ENCODE assay signal across 8 cellular contexts in genomic region chr7:101251871-101252659, GRCh38. TPM values are rescaled to one million over a fixed set of nuclear protein-coding genes. Genes with fewer than 3 reads are reported as not detected.
DNase-seq lines count a peak whose midpoint lies in the region; ATAC-seq, FAIRE-seq and TF ChIP-seq lines count a peak whose summit lies in the region.

No MANE protein-coding gene starts in this region.

- ATAC-seq in GM21390 (IDR thresholded peaks at IDR 0.05; ENCODE audit: unreplicated experiment) (peak; percentile 97), memory B cell (ENCODE audit: low read depth) (peak; percentile 97)

- WGBS in H1 (ENCODE audit: extremely low coverage in 1 of 2, insufficient coverage in 1 of 2, insufficient read length in 1 of 2, insufficient replicate concordance in 2 of 2, low coverage in 1 of 2, low lambda C conversion rate in 2 of 2, missing lambda C conversion rate in 1 of 2), 2 experiments, result 2% methylated on average over 48 of the region's 55 CpGs; no CpG with 5 or more reads in 1 of the 2 experiments

- peak in 1 of 2 experiments; percentile 72; a peak in 2 of 3 replicates for TF ChIP-seq POLR2A in H1 (IDR thresholded peaks at IDR 0.05; ENCODE audit: control extremely low read depth in 1 of 2, low read depth in 2 of 2, low read length in 2 of 2)

- DNase-seq in Caki2 (ENCODE audit: low read depth) (peak; percentile 97), HUDEP-2 (lab: John Stamatoyannopoulos, UW; ENCODE audit: unreplicated experiment in 76 of 76) (peak; percentile 50 to 99 (median 97)), NOMO-1 treated with dmso at 0.1 percent for 144 hours (lab: John Stamatoyannopoulos, UW; ENCODE audit: unreplicated experiment) (peak; percentile 100), H1 (ENCODE audit: low read depth in 1 of 2, low spot score in 2 of 2) (peak; percentile 94 to 99), memory B cell (ENCODE audit: low spot score in 2 of 2) (peak; percentile 99)
- DNase-seq in activated CD8-positive, alpha-beta memory T cell treated with anti-CD3 and anti-CD28 coated beads, Interleukin-2, amount 50 U/mL, for 1 hour (ENCODE audit: extremely low read depth), result peak; percentile 90
- DNase-seq in stimulated activated CD8-positive, alpha-beta memory T cell treated with anti-CD3 and anti-CD28 coated beads, Interleukin-12 subunit alpha, Interleukin-12 subunit beta, amount 100 ng/mL, for 1 hour (ENCODE audit: low read depth), result peak; percentile 98

- H3K23me2 ChIP-seq in H1 (ENCODE audit: low read depth, low read length), result peaks cover 7% of the 10 kb centered on the region; the same call in 1 of the 2 replicates

- no peaks in the 10 kb centered on the region for H3K9me3 ChIP-seq in H1 (ENCODE audit: insufficient read depth in 2 of 2, low read depth in 1 of 2, low read length in 1 of 2)

- peak overlapping the region; percentile 86 to 98 (median 92) for H3K4me3 ChIP-seq in H1 (ENCODE audit: extremely low read depth in 1 of 4, insufficient read depth in 2 of 4, low read depth in 3 of 4, low read length in 4 of 4)

- peaks cover 0 to 3% (median 1%) of the 10 kb centered on the region in 4 experiments; a peak in 1 of 8 replicates for H3K36me3 ChIP-seq in H1 (ENCODE audit: control insufficient read depth in 2 of 4, insufficient read depth in 4 of 4, low read length in 3 of 4)

- POLR2A ChIA-PET in H1 (lab: Charles Lee; ENCODE audit: partially characterized antibody), result interaction anchor here (0.8 to 2.1 kb wide), 10 partner anchors 10 to 78 kb away, joined by 3 to 10 read pairs (median 6); partner anchors contain the start of genes CLDN15 and ZNHIT1

- no peaks in the 10 kb centered on the region for H3K9me3 Mint-ChIP-seq in memory B cell

- peaks cover 7% of the 10 kb centered on the region; the same call in 1 of the 2 replicates for H3K79me1 ChIP-seq in H1 (ENCODE audit: low read depth, low read length)

- H4K91ac ChIP-seq in H1 (replicated peaks; ENCODE audit: insufficient read length, low read length), result peak overlapping the region; percentile 85

- H3K4me1 ChIP-seq in H1 (replicated peaks in 1 of 4; ENCODE audit: control insufficient read depth in 3 of 4, insufficient read depth in 4 of 4, low read length in 3 of 4), result no peaks in the 10 kb centered on the region

- H2BK120ac ChIP-seq in H1 (replicated peaks; ENCODE audit: low read depth, low read length), result no peak overlapping the region

- H3K27me3 Mint-ChIP-seq in memory B cell, result peaks cover 1% of the 10 kb centered on the region

- H3K56ac ChIP-seq in H1 (replicated peaks; ENCODE audit: insufficient read length, low read depth, low read length), result no peak overlapping the region

- peaks cover 19% of the 10 kb centered on the region for H3K4me1 Mint-ChIP-seq in memory B cell

- no peak for TF ChIP-seq EP300 in H1 (IDR thresholded peaks at IDR 0.05; ENCODE audit: borderline replicate concordance in 1 of 2, low read depth in 2 of 2, low read length in 2 of 2)

- peak overlapping the region; percentile 73; the same call in 1 of the 2 replicates for H2BK5ac ChIP-seq in H1 (ENCODE audit: low read depth, low read length)

- no peak overlapping the region for H3K23ac ChIP-seq in H1 (ENCODE audit: insufficient read length)

- H3K9ac ChIP-seq in H1 (replicated peaks in 1 of 4; ENCODE audit: extremely low read depth in 1 of 4, low read depth in 3 of 4, low read length in 3 of 4), result peak overlapping the region in 3 of 4 experiments; percentile 74 to 86 (median 80); a peak in 6 of 7 replicates

- H3K27ac ChIP-seq in H1 (ENCODE audit: low read depth, low read length), result 0 out of 2 replicates have a peak overlapping the region, but pooled peaks have one; percentile 65

- no peak for FAIRE-seq in H1 (lab: Jason Lieb, UNC)

- peak overlapping the region; percentile 31 to 85 for H3K4me2 ChIP-seq in H1 (ENCODE audit: insufficient read depth in 1 of 2, low read depth in 2 of 2, low read length in 2 of 2)

- H4K5ac ChIP-seq in H1 (ENCODE audit: insufficient read length, low read depth, low read length), result peak overlapping the region; percentile 73

- H4K8ac ChIP-seq in H1 (ENCODE audit: extremely low read depth, insufficient read depth, low read length), result 0 out of 2 replicates have a peak overlapping the region, but pooled peaks have one; percentile 22

- H3K14ac ChIP-seq in H1 (ENCODE audit: insufficient read length), result no peak overlapping the region

- peaks cover 7% of the 10 kb centered on the region for H3K36me3 Mint-ChIP-seq in memory B cell

- no peak overlapping the region for H2BK20ac ChIP-seq in H1 (ENCODE audit: low read length)

- peak overlapping the region; percentile 94 for H3K27ac Mint-ChIP-seq in memory B cell

- no peak overlapping the region for H3K4ac ChIP-seq in H1 (replicated peaks; ENCODE audit: insufficient read length, low read depth, low read length)

- H2AK5ac ChIP-seq in H1 (ENCODE audit: low read depth, low read length), result no peak overlapping the region

- H3K4me3 Mint-ChIP-seq in memory B cell, result peak overlapping the region; percentile 98

- in situ Hi-C loops in Caki2 (cut with HindIII; ENCODE audit: low pct_unique_long_range_greater_than_20kb, low sequenced_read_pairs), result no loop called here

- TF ChIP-seq CTCF in H1 (IDR thresholded peaks at IDR 0.05; ENCODE audit: control extremely low read depth in 1 of 3, insufficient read depth in 1 of 3, low read depth in 1 of 3, low read length in 3 of 3), result no peak

- CTCF ChIA-PET in H1 (lab: Charles Lee; ENCODE audit: partially characterized antibody), result interaction anchor here (0.6 to 5.4 kb wide), 7 partner anchors 8 to 105 kb away, joined by 3 to 45 read pairs (median 3); partner anchors contain the start of gene CLDN15

- peaks cover 0 to 36% of the 10 kb centered on the region in 2 experiments; a peak in 3 of 4 replicates for H3K79me2 ChIP-seq in H1 (ENCODE audit: control insufficient read depth in 1 of 2, insufficient read depth in 2 of 2, low read length in 2 of 2)

- peak overlapping the region; percentile 74; the same call in 1 of the 2 replicates for H2BK15ac ChIP-seq in H1 (ENCODE audit: low read length)

- no peaks in the 10 kb centered on the region for H3K27me3 ChIP-seq in H1 (replicated peaks in 1 of 4; ENCODE audit: control insufficient read depth in 3 of 4, extremely low read depth in 1 of 4, insufficient read depth in 3 of 4, low read length in 3 of 4)

- H2BK12ac ChIP-seq in H1 (ENCODE audit: low read depth, low read length), result peak overlapping the region; percentile 11; the same call in 1 of the 2 replicates

- peaks cover 0 to 3% of the 10 kb centered on the region in 2 experiments for H4K20me1 ChIP-seq in H1 (replicated peaks in 1 of 2; ENCODE audit: control insufficient read depth in 1 of 2, insufficient read depth in 2 of 2, low read length in 2 of 2)

- peak overlapping the region; percentile 82 for H2AFZ ChIP-seq in H1 (ENCODE audit: low read length)

- peak overlapping the region; percentile 84; the same call in 1 of the 2 replicates for H3K18ac ChIP-seq in H1 (ENCODE audit: extremely low read depth, low read length)

- TF ChIP-seq RAD21 in H1 (IDR thresholded peaks at IDR 0.05 in 1 of 2, conservative IDR thresholded peaks at IDR 0.05 in 1 of 2; ENCODE audit: low read depth in 2 of 2, low read length in 2 of 2), result no peak

RNA-seq across cellular contexts. Expression of gene FIS1, which starts 7.2 kb away (rescaled TPM):
- 130 and 156 TPM in 2 replicates for total RNA-seq in Caki2 (2014; rRNA removed; shearing (Covaris generic); ENCODE audit: low replicate concordance)
- total RNA-seq in H1 (2021; fragmentation: NEBNext Ultra II Directional; extraction: Animal tissue kit (Norgen Biotek cat#: 25700)), result 122 and 128 TPM in 2 replicates
- 195 and 246 TPM in 2 replicates for polyA plus RNA-seq in H1 (2011; rRNA removed)
- 294 TPM for polyA plus RNA-seq in H1 (2011; cell fraction: cytosol; rRNA removed)
- 158 TPM for polyA plus RNA-seq in H1 (2011; cell fraction: nucleus; rRNA removed)
- 116 to 183 TPM (median 179 TPM) in 4 replicates for polyA plus RNA-seq in H1 (2012, experiment 1 of 2)
- 229 TPM for polyA plus RNA-seq in H1 (2012, experiment 2 of 2)
- 101 TPM for polyA plus RNA-seq in H1 (2013, experiment 1 of 2)
- polyA plus RNA-seq in H1 (2013, experiment 2 of 2), result 103 TPM
- 58.6 and 63.0 TPM in 2 replicates for polyA minus RNA-seq in H1 (2011; rRNA and poly(A)+ RNA removed)
- polyA minus RNA-seq in H1 (2011; cell fraction: cytosol; rRNA and poly(A)+ RNA removed), result 42.5 TPM
- polyA minus RNA-seq in H1 (2011; cell fraction: nucleus; rRNA and poly(A)+ RNA removed), result 30.6 TPM

RNA-seq across cellular contexts. Expression of gene CLDN15, which starts 14.5 kb away (rescaled TPM):
- 0.81 and 0.93 TPM in 2 replicates for total RNA-seq in Caki2 (2014; rRNA removed; shearing (Covaris generic); ENCODE audit: low replicate concordance)
- 5.5 and 5.9 TPM in 2 replicates for total RNA-seq in H1 (2021; fragmentation: NEBNext Ultra II Directional; extraction: Animal tissue kit (Norgen Biotek cat#: 25700))
- 7.6 and 11.1 TPM in 2 replicates for polyA plus RNA-seq in H1 (2011; rRNA removed)
- 7.0 TPM for polyA plus RNA-seq in H1 (2011; cell fraction: cytosol; rRNA removed)
- polyA plus RNA-seq in H1 (2011; cell fraction: nucleus; rRNA removed), result 21.7 TPM
- polyA plus RNA-seq in H1 (2012, experiment 1 of 2), result 3.8 to 6.3 TPM (median 4.8 TPM) in 4 replicates
- polyA plus RNA-seq in H1 (2012, experiment 2 of 2), result 3.7 TPM
- 3.6 TPM for polyA plus RNA-seq in H1 (2013, experiment 1 of 2)
- 2.9 TPM for polyA plus RNA-seq in H1 (2013, experiment 2 of 2)
- polyA minus RNA-seq in H1 (2011; rRNA and poly(A)+ RNA removed), result 2.7 and 5.7 TPM in 2 replicates
- 2.6 TPM for polyA minus RNA-seq in H1 (2011; cell fraction: cytosol; rRNA and poly(A)+ RNA removed)
- polyA minus RNA-seq in H1 (2011; cell fraction: nucleus; rRNA and poly(A)+ RNA removed), result 6.4 TPM

RNA-seq across cellular contexts. Expression of gene ZNHIT1, which starts 34.1 kb away (rescaled TPM):
- 84.0 and 106 TPM in 2 replicates for total RNA-seq in Caki2 (2014; rRNA removed; shearing (Covaris generic); ENCODE audit: low replicate concordance)
- total RNA-seq in H1 (2021; fragmentation: NEBNext Ultra II Directional; extraction: Animal tissue kit (Norgen Biotek cat#: 25700)), result 59.9 and 61.7 TPM in 2 replicates
- polyA plus RNA-seq in H1 (2011; rRNA removed), result 38.2 and 48.9 TPM in 2 replicates
- 42.0 TPM for polyA plus RNA-seq in H1 (2011; cell fraction: cytosol; rRNA removed)
- polyA plus RNA-seq in H1 (2011; cell fraction: nucleus; rRNA removed), result 34.7 TPM
- polyA plus RNA-seq in H1 (2012, experiment 1 of 2), result 42.1 to 47.7 TPM (median 44.9 TPM) in 4 replicates
- polyA plus RNA-seq in H1 (2012, experiment 2 of 2), result 69.3 TPM
- 54.8 TPM for polyA plus RNA-seq in H1 (2013, experiment 1 of 2)
- 58.5 TPM for polyA plus RNA-seq in H1 (2013, experiment 2 of 2)
- 10.5 and 11.1 TPM in 2 replicates for polyA minus RNA-seq in H1 (2011; rRNA and poly(A)+ RNA removed)
- 18.8 TPM for polyA minus RNA-seq in H1 (2011; cell fraction: cytosol; rRNA and poly(A)+ RNA removed)
- 10.6 TPM for polyA minus RNA-seq in H1 (2011; cell fraction: nucleus; rRNA and poly(A)+ RNA removed)

RNA-seq across cellular contexts. Expression of gene PLOD3, which starts 34.7 kb away (rescaled TPM):
- total RNA-seq in Caki2 (2014; rRNA removed; shearing (Covaris generic); ENCODE audit: low replicate concordance), result 33.6 and 68.2 TPM in 2 replicates
- 43.1 and 47.2 TPM in 2 replicates for total RNA-seq in H1 (2021; fragmentation: NEBNext Ultra II Directional; extraction: Animal tissue kit (Norgen Biotek cat#: 25700))
- polyA plus RNA-seq in H1 (2011; rRNA removed), result 28.4 and 57.0 TPM in 2 replicates
- 26.9 TPM for polyA plus RNA-seq in H1 (2011; cell fraction: cytosol; rRNA removed)
- 83.2 TPM for polyA plus RNA-seq in H1 (2011; cell fraction: nucleus; rRNA removed)
- polyA plus RNA-seq in H1 (2012, experiment 1 of 2), result 39.5 to 45.8 TPM (median 44.6 TPM) in 4 replicates
- 42.4 TPM for polyA plus RNA-seq in H1 (2012, experiment 2 of 2)
- 80.5 TPM for polyA plus RNA-seq in H1 (2013, experiment 1 of 2)
- polyA plus RNA-seq in H1 (2013, experiment 2 of 2), result 71.8 TPM
- 12.3 and 19.4 TPM in 2 replicates for polyA minus RNA-seq in H1 (2011; rRNA and poly(A)+ RNA removed)
- polyA minus RNA-seq in H1 (2011; cell fraction: cytosol; rRNA and poly(A)+ RNA removed), result 26.1 TPM
- polyA minus RNA-seq in H1 (2011; cell fraction: nucleus; rRNA and poly(A)+ RNA removed), result 26.9 TPM

RNA-seq across cellular contexts. Expression of gene MOGAT3, which starts 51.2 kb away (rescaled TPM):
- total RNA-seq in Caki2 (2014; rRNA removed; shearing (Covaris generic); ENCODE audit: low replicate concordance), result not detected in 2 replicates
- 0.82 TPM in 1 of 2 replicates, not detected in the other for total RNA-seq in H1 (2021; fragmentation: NEBNext Ultra II Directional; extraction: Animal tissue kit (Norgen Biotek cat#: 25700))
- polyA plus RNA-seq in H1 (2011; rRNA removed), result 0.21 and 0.58 TPM in 2 replicates
- 0.48 TPM for polyA plus RNA-seq in H1 (2011; cell fraction: cytosol; rRNA removed)
- polyA plus RNA-seq in H1 (2011; cell fraction: nucleus; rRNA removed), result 0.76 TPM
- polyA plus RNA-seq in H1 (2012, experiment 1 of 2), result 0.23 to 0.61 TPM (median 0.24 TPM) in 3 of 4 replicates, not detected in the other
- polyA plus RNA-seq in H1 (2012, experiment 2 of 2), result 0.14 TPM
- polyA plus RNA-seq in H1 (2013, experiment 1 of 2), result 0.59 TPM
- 0.72 TPM for polyA plus RNA-seq in H1 (2013, experiment 2 of 2)
- polyA minus RNA-seq in H1 (2011; rRNA and poly(A)+ RNA removed), result 1.9 TPM in 1 of 2 replicates, not detected in the other
- polyA minus RNA-seq in H1 (2011; cell fraction: cytosol; rRNA and poly(A)+ RNA removed), result not detected
- polyA minus RNA-seq in H1 (2011; cell fraction: nucleus; rRNA and poly(A)+ RNA removed), result 1.3 TPM

Comparison
In these comparisons a context has a peak if more than half of its experiments do, and no peak if none do; other contexts are left out.
1. Peak in every context shown above with its lines: DNase-seq, ATAC-seq, H3K4me3 ChIP-seq and H3K27ac ChIP-seq.